Comparison of ENCODE assay signal across 10 cellular contexts in genomic region chr9:135617538-135617900, GRCh38. TPM values are rescaled to one million over a fixed set of nuclear protein-coding genes. Genes with fewer than 3 reads are reported as not detected.
"Had no signal": no experiment of that assay in that cellular context is flagged by ENCODE, and none has a peak within 500 bp of the region (broad histone marks: within the 10 kb centered on the region; RNA-seq: fewer than 3 reads in every experiment).

No MANE protein-coding gene starts in this region.

- H3K27ac Mint-ChIP-seq: GM23338, HFFc6, IgD-negative memory B cell had no signal

- ATAC-seq: GM23338, HCT116, HepG2 had no signal

- H3K4me2 ChIP-seq: GM23338 had no signal

- H3K9me3 Mint-ChIP-seq: GM23338, HFFc6, IgD-negative memory B cell had no signal

- H3K4me1 Mint-ChIP-seq: GM23338, IgD-negative memory B cell had no signal

- H3K4me3 Mint-ChIP-seq: GM23338, HFFc6, IgD-negative memory B cell had no signal

- H3K4me3 ChIP-seq: GM23338, HAP-1 had no signal

- H3K36me3 ChIP-seq: HAP-1 had no signal

- H2AFZ ChIP-seq: GM23338 had no signal

- H3K4me1 ChIP-seq: HAP-1 had no signal

- H3K27ac ChIP-seq: HL-60 had no signal

- H3K9me3 ChIP-seq: HAP-1 had no signal

- H3K27me3 Mint-ChIP-seq: IgD-negative memory B cell had no signal

- DNase-seq: HFFc6, KBM-7 had no signal

- H3K36me3 Mint-ChIP-seq: IgD-negative memory B cell had no signal

RNA-seq across cellular contexts. Expression of gene GLT6D1, which starts 21.8 kb away (rescaled TPM):
- total RNA-seq: GM23338, HepG2, HFFc6, HT1080 had no signal
- polyA plus RNA-seq: GM23338, HepG2, IgD-negative memory B cell had no signal

RNA-seq across cellular contexts. Expression of gene LCN9, which starts 45.6 kb away (rescaled TPM):
- total RNA-seq: GM23338, HepG2, HFFc6, HT1080 had no signal
- polyA plus RNA-seq: GM23338, HepG2, IgD-negative memory B cell had no signal

RNA-seq across cellular contexts. Expression of gene PAEP, which starts 56.0 kb away (rescaled TPM):
- total RNA-seq: GM23338, H1, HFFc6 had no signal
- polyA plus RNA-seq: GM23338, H1, IgD-negative memory B cell had no signal
